In the genomic region with DNA sequence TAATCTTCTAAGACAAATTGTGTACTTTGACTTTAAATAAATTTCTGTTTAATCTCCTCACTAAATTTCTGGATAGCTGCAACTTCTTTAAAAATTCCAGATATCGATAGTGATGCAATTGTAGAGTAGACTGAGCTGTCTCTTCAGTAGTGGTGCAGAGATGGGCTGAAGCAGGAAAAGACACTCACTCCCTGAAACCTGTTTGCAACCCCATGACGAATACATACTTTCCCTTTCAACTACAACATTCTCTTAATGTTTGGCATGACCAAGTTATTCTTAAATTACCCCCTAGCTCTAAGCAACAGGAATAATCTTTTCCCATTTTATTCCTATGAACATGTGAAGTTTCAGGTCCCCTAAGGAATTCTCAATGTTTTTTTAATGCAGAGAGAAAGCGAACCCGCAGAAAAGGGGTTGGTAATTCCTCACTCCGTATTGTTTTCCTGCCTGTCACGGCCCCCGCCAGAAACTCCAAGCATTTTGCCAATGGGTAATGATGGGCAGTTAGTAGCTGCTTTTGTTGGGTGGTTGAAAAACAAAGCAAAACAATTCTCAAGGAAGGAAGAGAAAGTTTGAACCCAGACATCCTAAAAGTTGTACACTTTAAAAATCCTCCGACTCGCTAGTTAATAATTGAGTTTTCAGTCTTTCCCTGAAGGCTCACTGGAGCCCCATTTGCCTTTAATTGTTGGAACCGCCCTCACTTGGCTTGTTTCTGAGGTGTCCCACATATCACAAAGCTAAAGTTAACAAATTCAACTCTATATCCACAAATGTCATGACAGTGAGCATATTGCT, we compare ENCODE assay signal across 8 cellular contexts. TPM values are rescaled to one million over a fixed set of nuclear protein-coding genes. Genes with fewer than 3 reads are reported as not detected.
DNase-seq lines count a peak whose midpoint lies in the region; ATAC-seq and TF ChIP-seq lines count a peak whose summit lies in the region.

No MANE protein-coding gene starts in this region.

- no peak overlapping the region for H3K23ac ChIP-seq in mesendoderm (ENCODE audit: low read length)

- H3K4me3 Mint-ChIP-seq in activated naive CD4-positive, alpha-beta T cell treated with anti-CD3 and anti-CD28 coated beads for 36 hours = peak overlapping the region; percentile 32
- H3K4me3 Mint-ChIP-seq in chondrocyte (ENCODE audit: unreplicated experiment) = peak overlapping the region; percentile 75

- no peak overlapping the region for H3K27ac Mint-ChIP-seq in activated naive CD4-positive, alpha-beta T cell treated with anti-CD3 and anti-CD28 coated beads for 36 hours
- H3K27ac Mint-ChIP-seq in chondrocyte (ENCODE audit: unreplicated experiment) = no peak overlapping the region

- no peak for TF ChIP-seq POLR2A in uterus (IDR thresholded peaks at IDR 0.05)

- H2BK120ac ChIP-seq in mesendoderm (ENCODE audit: low read depth, low read length) = no peak overlapping the region

- H3K27me3 ChIP-seq in mesendoderm (ENCODE audit: insufficient read depth, low read length, poor library complexity) (no peaks in the 10 kb centered on the region), uterus (no peaks in the 10 kb centered on the region)

- H3K27me3 Mint-ChIP-seq in activated naive CD4-positive, alpha-beta T cell treated with anti-CD3 and anti-CD28 coated beads for 36 hours (ENCODE audit: low read depth) = peaks cover 47% of the 10 kb centered on the region
- peaks cover 27% of the 10 kb centered on the region for H3K27me3 Mint-ChIP-seq in chondrocyte (ENCODE audit: low read depth)

- H3K4me3 ChIP-seq in mesendoderm (ENCODE audit: low read length) (peak overlapping the region; percentile 49), uterus (peak overlapping the region; percentile 41 to 54)

- DNase-seq in activated naive CD4-positive, alpha-beta T cell treated with anti-CD3 and anti-CD28 coated beads for 36 hours = no peak
- no peak for DNase-seq in activated naive CD4-positive, alpha-beta T cell treated with anti-CD3 and anti-CD28 coated beads, Interleukin-2, amount 50 U/mL, for 16 hours
- DNase-seq in chondrocyte (ENCODE audit: low spot score) (no peak), mesendoderm (peak; percentile 42), uterus (no peak), NCI-H128 (lab: John Stamatoyannopoulos, UW; ENCODE audit: unreplicated experiment) (no peak)

- WGBS in mesendoderm (ENCODE audit: extremely low coverage, insufficient coverage, low lambda C conversion rate) = no CpG with 5 or more reads among the region's 10 CpGs

- H3K36me3 Mint-ChIP-seq in activated naive CD4-positive, alpha-beta T cell treated with anti-CD3 and anti-CD28 coated beads for 36 hours (ENCODE audit: low read depth) = no peaks in the 10 kb centered on the region
- no peaks in the 10 kb centered on the region for H3K36me3 Mint-ChIP-seq in chondrocyte (ENCODE audit: low read depth)

- no peak overlapping the region for H2BK15ac ChIP-seq in mesendoderm (replicated peaks; ENCODE audit: low read depth)

- H4K5ac ChIP-seq in mesendoderm (ENCODE audit: low read length) = no peak overlapping the region

- H3K4me1 ChIP-seq in mesendoderm (ENCODE audit: control insufficient read depth, low read depth, low read length) (peaks cover 7% of the 10 kb centered on the region), uterus (no peaks in the 10 kb centered on the region)

- H3K9ac ChIP-seq in mesendoderm (ENCODE audit: low read length) = peak overlapping the region; percentile 68

- no peaks in the 10 kb centered on the region for H3K79me1 ChIP-seq in mesendoderm (ENCODE audit: low read length)

- no peaks in the 10 kb centered on the region for H3K9me3 Mint-ChIP-seq in activated naive CD4-positive, alpha-beta T cell treated with anti-CD3 and anti-CD28 coated beads for 36 hours
- H3K9me3 Mint-ChIP-seq in chondrocyte (ENCODE audit: low read depth) = no peaks in the 10 kb centered on the region

- no peak overlapping the region for H3K18ac ChIP-seq in mesendoderm (ENCODE audit: low read length)

- TF ChIP-seq CTCF in chondrocyte (IDR thresholded peaks at IDR 0.05) = no peak
- no peak for TF ChIP-seq CTCF in uterus (IDR thresholded peaks at IDR 0.05)

- H3K79me2 ChIP-seq in mesendoderm (ENCODE audit: control insufficient read depth, insufficient read depth, low read length) = no peaks in the 10 kb centered on the region

- ATAC-seq in HG03039 (IDR thresholded peaks at IDR 0.05; ENCODE audit: unreplicated experiment) (no peak), GM19397 (IDR thresholded peaks at IDR 0.05; ENCODE audit: unreplicated experiment) (no peak)

- no peak overlapping the region for H3K4ac ChIP-seq in mesendoderm (ENCODE audit: low read depth, low read length)

- peak overlapping the region; percentile 83 for H3K4me2 ChIP-seq in mesendoderm (ENCODE audit: low read length)

- CTCF ChIA-PET in activated naive CD4-positive, alpha-beta T cell treated with anti-CD3 and anti-CD28 coated beads for 36 hours (lab: Charles Lee) = interaction anchor here (1.0 kb wide), 1 partner anchor 11 kb away, joined by 3 read pairs; no protein-coding TSS in a partner anchor

- no peak overlapping the region for H4K8ac ChIP-seq in mesendoderm (ENCODE audit: low read depth, low read length)

- H3K56ac ChIP-seq in mesendoderm (ENCODE audit: low read length) = no peak overlapping the region

- no peak overlapping the region for H3K27ac ChIP-seq in mesendoderm (ENCODE audit: low read depth, low read length)
- peak overlapping the region; percentile 80 to 81 for H3K27ac ChIP-seq in uterus

- H3K4me1 Mint-ChIP-seq in activated naive CD4-positive, alpha-beta T cell treated with anti-CD3 and anti-CD28 coated beads for 36 hours (ENCODE audit: low read depth) = peaks cover 12% of the 10 kb centered on the region
- H3K4me1 Mint-ChIP-seq in chondrocyte (ENCODE audit: low read depth) = peaks cover 14% of the 10 kb centered on the region

- H3K36me3 ChIP-seq in mesendoderm (ENCODE audit: control insufficient read depth, insufficient read depth, low read length) (no peaks in the 10 kb centered on the region), uterus (no peaks in the 10 kb centered on the region)

- no peak overlapping the region for H2AK5ac ChIP-seq in mesendoderm (ENCODE audit: low read length)

- no peak overlapping the region for H2BK5ac ChIP-seq in mesendoderm (ENCODE audit: low read length)

- H3K9me3 ChIP-seq in uterus = no peaks in the 10 kb centered on the region

- intact Hi-C loops in activated naive CD4-positive, alpha-beta T cell treated with anti-CD3 and anti-CD28 coated beads for 36 hours (cut with micrococcal nuclease) = loop anchor here (5.0 kb wide), 3 partner anchors 237 to 403 kb away; a partner anchor contains a TSS
- intact Hi-C loops in uterus (cut with DNase I; ENCODE audit: low total_unique reads) = no loop called here

RNA-seq across cellular contexts. Expression of a gene that starts 1.2 kb away (rescaled TPM):
- not detected for total RNA-seq in activated naive CD4-positive, alpha-beta T cell treated with anti-CD3 and anti-CD28 coated beads for 36 hours
- 0.35 to 2.7 TPM in 2 of 3 replicates, not detected in the other for total RNA-seq in chondrocyte
- 0.72 TPM for polyA plus RNA-seq in mesendoderm (2013, experiment 1 of 2)
- 0.73 TPM for polyA plus RNA-seq in mesendoderm (2013, experiment 2 of 2)
- total RNA-seq in uterus = 10 to 100 TPM; 16.2 to 36.4 (median 21.5) TPM
